2 cellular contexts compared by ENCODE assay signal in genomic region chr1:31703431-31704260, GRCh38.
TF ChIP-seq lines count a peak whose summit lies in the region.

Gene COL16A1 (minus strand): TSS chr1:31704017. CDS start chr1:31702193, 1,824 bp downstream.

TF ChIP-seq in Ishikawa, 13 proteins besides CTCF, POLR2A, EP300 and RAD21 (continued from another document):
- TF ChIP-seq REST (IDR thresholded peaks at IDR 0.05; ENCODE audit: low read depth) (no peak), TCF12 (IDR thresholded peaks at IDR 0.05; ENCODE audit: low read depth) (peak; percentile 52; the same call in 1 of the 2 replicates)

TF ChIP-seq in H1, 55 proteins besides CTCF, POLR2A, EP300 and RAD21 (continued from another document):
- peak; percentile 57 for TF ChIP-seq KDM4A (IDR thresholded peaks at IDR 0.05; ENCODE audit: low read depth, low read length, severe bottlenecking)
